8 cellular contexts compared by ENCODE assay signal in the genomic region with DNA sequence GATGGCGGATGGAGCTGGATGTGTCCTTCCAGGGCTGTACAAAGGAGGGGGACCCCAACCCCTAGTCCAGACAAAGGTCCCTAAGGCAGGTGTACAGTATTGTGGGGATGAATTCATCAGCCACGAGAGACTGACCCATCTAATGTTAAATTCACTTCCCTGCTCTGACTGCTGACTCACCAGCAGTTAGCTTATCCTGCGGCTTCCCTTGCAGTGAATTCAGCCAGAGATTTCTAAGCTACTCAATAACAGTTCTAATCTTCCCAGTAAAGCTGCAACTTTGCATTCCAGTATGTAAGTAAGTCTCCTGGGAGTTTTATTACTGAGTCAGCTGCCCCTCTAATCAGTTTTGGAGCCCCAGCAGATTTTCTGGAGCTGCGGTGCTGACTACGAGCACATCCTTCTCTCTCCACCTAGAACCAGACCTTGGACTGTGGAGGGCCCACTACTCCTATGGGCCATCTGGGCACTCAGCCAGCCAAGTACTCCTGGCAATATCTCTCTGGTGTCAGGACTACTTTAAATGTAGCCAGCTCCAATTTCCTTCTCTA. TPM values are rescaled to one million over a fixed set of nuclear protein-coding genes. Genes with fewer than 3 reads are reported as not detected.
DNase-seq lines count a peak whose midpoint lies in the region; ATAC-seq and TF ChIP-seq lines count a peak whose summit lies in the region.

No MANE protein-coding gene starts in this region.

- no peak overlapping the region for H2AK5ac ChIP-seq in trophoblast cell (ENCODE audit: low read length)

- peak overlapping the region; percentile 35 for H4K91ac ChIP-seq in trophoblast cell (ENCODE audit: low read depth, low read length)

- H3K14ac ChIP-seq in trophoblast cell (ENCODE audit: low read length) = no peak overlapping the region

- CTCF ChIA-PET in Panc1 (lab: Charles Lee) = interaction anchor here (0.5 to 1.1 kb wide), 5 partner anchors 20 to 710 kb away, joined by 3 to 8 read pairs (median 4); no protein-coding TSS in a partner anchor

- H3K79me2 ChIP-seq in fibroblast of lung (ENCODE audit: control insufficient read depth, insufficient read depth, low read length) (peaks cover 72% of the 10 kb centered on the region), trophoblast cell (ENCODE audit: control insufficient read depth, insufficient read depth, low read length, poor library complexity) (peaks cover 33% of the 10 kb centered on the region)

- H3K27ac ChIP-seq in Panc1 (ENCODE audit: low read length) = peak overlapping the region; percentile 76
- peak overlapping the region; percentile 46 for H3K27ac ChIP-seq in fibroblast of lung (ENCODE audit: insufficient read depth, low read length)
- H3K27ac ChIP-seq in trophoblast cell (ENCODE audit: low read depth, low read length) = no peak overlapping the region

- H3K4me1 ChIP-seq in Panc1 (ENCODE audit: control insufficient read depth, insufficient read depth, low read length) (peaks cover 34% of the 10 kb centered on the region), fibroblast of lung (ENCODE audit: control insufficient read depth, extremely low read depth, insufficient read depth, low read length) (peaks cover 6% of the 10 kb centered on the region), trophoblast cell (ENCODE audit: control insufficient read depth in 1 of 2, insufficient read depth in 2 of 2, low read length in 2 of 2) (peaks cover 15 to 18% of the 10 kb centered on the region in 2 experiments)

- H3K27me3 ChIP-seq in Panc1 (ENCODE audit: control insufficient read depth, insufficient read depth, low read length) (no peaks in the 10 kb centered on the region), fibroblast of lung (ENCODE audit: control insufficient read depth, insufficient read depth, low read length) (no peaks in the 10 kb centered on the region), trophoblast cell (ENCODE audit: insufficient read depth, low read length) (no peaks in the 10 kb centered on the region)

- peak overlapping the region; percentile 77 for H4K12ac ChIP-seq in trophoblast cell (ENCODE audit: low read depth, low read length)

- ATAC-seq in Panc1 (peak; percentile 91), HG03442 (IDR thresholded peaks at IDR 0.05; ENCODE audit: unreplicated experiment) (no peak), GM21723 (IDR thresholded peaks at IDR 0.05; ENCODE audit: unreplicated experiment) (no peak)

- peak overlapping the region; percentile 55 for H2BK120ac ChIP-seq in trophoblast cell (ENCODE audit: insufficient read depth, low read length, poor library complexity)

- H2BK12ac ChIP-seq in trophoblast cell (ENCODE audit: low read length) = no peak overlapping the region

- no peak for TF ChIP-seq CTCF in Panc1 (IDR thresholded peaks at IDR 0.05)
- TF ChIP-seq CTCF in fibroblast of lung (conservative IDR thresholded peaks at IDR 0.05 in 1 of 2, IDR thresholded peaks at IDR 0.05 in 1 of 2; ENCODE audit: low read depth in 1 of 2, low read length in 2 of 2) = no peak

- H3K9me3 ChIP-seq in Panc1 (ENCODE audit: control insufficient read depth, insufficient read depth, low read depth, low read length) = no peaks in the 10 kb centered on the region
- no peaks in the 10 kb centered on the region for H3K9me3 ChIP-seq in fibroblast of lung (ENCODE audit: control insufficient read depth, insufficient read depth, low read depth, low read length)
- no peaks in the 10 kb centered on the region for H3K9me3 ChIP-seq in trophoblast cell (ENCODE audit: insufficient read depth, low read depth, low read length)

- peaks cover 2% of the 10 kb centered on the region for H3K79me1 ChIP-seq in trophoblast cell (ENCODE audit: low read length)

- H4K20me1 ChIP-seq in fibroblast of lung (ENCODE audit: control insufficient read depth, extremely low read depth, insufficient read depth, low read length) = no peaks in the 10 kb centered on the region

- H3K9ac ChIP-seq in fibroblast of lung (ENCODE audit: insufficient read depth, low read length) (no peak overlapping the region), trophoblast cell (ENCODE audit: low read length) (no peak overlapping the region)

- intact Hi-C loops in Panc1 (cut with micrococcal nuclease; ENCODE audit: unreplicated experiment) = no loop called here

- H3K23ac ChIP-seq in trophoblast cell (ENCODE audit: low read length) = no peak overlapping the region

- BruUV-seq in Panc1 (replicated peaks; lab: Mats Ljungman, UMichigan) = no TSS peak

- peak overlapping the region; percentile 34 for H4K8ac ChIP-seq in trophoblast cell (ENCODE audit: low read depth, low read length)

- H3K4ac ChIP-seq in trophoblast cell (ENCODE audit: low read depth, low read length) = peak overlapping the region; percentile 88

- no peak overlapping the region for H2BK5ac ChIP-seq in trophoblast cell (ENCODE audit: low read depth, low read length, poor library complexity)

- no peak overlapping the region for H3K18ac ChIP-seq in trophoblast cell (ENCODE audit: low read length)

- H2AFZ ChIP-seq in fibroblast of lung (ENCODE audit: low read length) (no peak overlapping the region), trophoblast cell (ENCODE audit: insufficient read depth, low read length, poor library complexity) (peak overlapping the region; percentile 35)

- DNase-seq in NCI-H2171 treated with DMSO at 0.1 percent for 48 hours (lab: John Stamatoyannopoulos, UW) (peak; percentile 4), NCI-H2171 (lab: John Stamatoyannopoulos, UW) (no peak), Panc1 (ENCODE audit: low read depth, low spot score) (no peak), fibroblast of lung (ENCODE audit: low read depth in 2 of 2) (peak; percentile 97 to 98), trophoblast cell (peak in 1 of 2 donors; percentile 59), NCI-H1694 treated with DMSO at 0.1 percent for 48 hours (lab: John Stamatoyannopoulos, UW) (no peak)

- peak overlapping the region in 1 of 2 experiments; percentile 31; a peak in 2 of 4 replicates for H3K4me3 ChIP-seq in Panc1 (ENCODE audit: low read depth in 2 of 2, low read length in 2 of 2)
- peak overlapping the region in 2 of 4 experiments; percentile 6 to 18 for H3K4me3 ChIP-seq in fibroblast of lung (replicated peaks in 1 of 4; ENCODE audit: control extremely low read depth in 1 of 4, insufficient read depth in 1 of 4, low read depth in 3 of 4, low read length in 4 of 4)
- H3K4me3 ChIP-seq in trophoblast cell (ENCODE audit: low read depth, low read length) = no peak overlapping the region

- POLR2A ChIA-PET in Panc1 (lab: Charles Lee) = no interaction called here

- H3K4me2 ChIP-seq in fibroblast of lung (ENCODE audit: extremely low read depth, insufficient read depth, low read length) (peak overlapping the region; percentile 71), trophoblast cell (ENCODE audit: low read length) (no peak overlapping the region)

- WGBS in trophoblast cell (ENCODE audit: extremely low coverage, insufficient coverage, insufficient read length) = no CpG with 5 or more reads among the region's 5 CpGs

- H3K36me3 ChIP-seq in Panc1 (ENCODE audit: control insufficient read depth, insufficient read depth, low read length) (no peaks in the 10 kb centered on the region), fibroblast of lung (ENCODE audit: control insufficient read depth, insufficient read depth, low read length) (no peaks in the 10 kb centered on the region), trophoblast cell (ENCODE audit: control insufficient read depth in 1 of 2, insufficient read depth in 2 of 2, low read length in 2 of 2) (peaks cover 0 to 2% of the 10 kb centered on the region in 2 experiments)

- in situ Hi-C loops in Panc1 (cut with HindIII; ENCODE audit: low pct_unique_long_range_greater_than_20kb, low sequenced_read_pairs) = no loop called here

RNA-seq across cellular contexts. Expression of gene B4GALT1, which starts 16.1 kb away (rescaled TPM):
- total RNA-seq in Panc1 (2021; ENCODE audit: unreplicated experiment) (57.4 TPM), fibroblast of lung (18.2 and 24.1 TPM in 2 replicates)
- 34.5 TPM for polyA plus RNA-seq in Panc1 (2012; ENCODE audit: insufficient read length)
- polyA plus RNA-seq in fibroblast of lung = 51.9 and 64.8 TPM in 2 replicates
- 51.1 and 64.0 TPM in 2 replicates for polyA plus RNA-seq in fibroblast of lung (2012)
- polyA minus RNA-seq in fibroblast of lung (ENCODE audit: low replicate concordance) = 125 and 129 TPM in 2 replicates
- polyA plus RNA-seq in trophoblast cell (2013) = 119 and 122 TPM in 2 replicates

Comparison
In these comparisons a context has a peak if more than half of its experiments do, and no peak if none do; other contexts are left out.
1. DNase-seq: peak in NCI-H2171 treated with DMSO at 0.1 percent for 48 hours (single experiment) and fibroblast of lung (2 of 2); none in NCI-H2171 (single experiment), Panc1 (single experiment) and NCI-H1694 treated with DMSO at 0.1 percent for 48 hours (single experiment).